Comparison of ENCODE assay signal across 28 cellular contexts in genomic region chr2:23767871-23768611, GRCh38.
A peak's percentile ranks its signal among the peaks of the same experiment; 100 is the strongest.
DNase-seq lines count a peak whose midpoint lies in the region; ATAC-seq and TF ChIP-seq lines count a peak whose summit lies in the region.
"Had no signal": no experiment of that assay in that cellular context is flagged by ENCODE, and none has a peak within 500 bp of the region (broad histone marks: within the 10 kb centered on the region; RNA-seq: fewer than 3 reads in every experiment).

No MANE protein-coding gene starts in this region.

- H3K27ac ChIP-seq in RWPE1 = peak overlapping the region; percentile 64
- H3K27ac ChIP-seq: 22Rv1, prostate gland, SJSA1 had no signal

- H3K9ac ChIP-seq in skeletal muscle satellite cell (ENCODE audit: low read depth, low read length) = no peak overlapping the region

- H3K27me3 ChIP-seq in skeletal muscle satellite cell (ENCODE audit: control insufficient read depth, insufficient read depth, low read length) = no peaks in the 10 kb centered on the region
- H3K27me3 ChIP-seq: SJSA1 had no signal

- peaks cover 0 to 9% (median 2%) of the 10 kb centered on the region in 3 donors for H3K4me1 Mint-ChIP-seq in T-cell
- H3K4me1 Mint-ChIP-seq: activated T-helper 17 cell treated with anti-CD3 and anti-CD28 coated beads, Interleukin-2, amount 50 U/mL, for 72 hours; central memory CD8-positive, alpha-beta T cell; mesothelial cell of epicardium had no signal

- H3K27ac Mint-ChIP-seq in T-cell = no peak overlapping the region
- H3K27ac Mint-ChIP-seq: activated CD4-positive, alpha-beta memory T cell treated with anti-CD3 and anti-CD28 coated beads for 36 hours; activated T-helper 17 cell treated with anti-CD3 and anti-CD28 coated beads, Interleukin-2, amount 50 U/mL, for 72 hours; mesothelial cell of epicardium had no signal

- TF ChIP-seq CTCF in RWPE1 (conservative IDR thresholded peaks at IDR 0.05; ENCODE audit: low read depth) (no peak), epithelial cell of esophagus (IDR thresholded peaks at IDR 0.05; ENCODE audit: insufficient read depth, low read depth, low read length, missing control alignments) (no peak)

- H3K27me3 Mint-ChIP-seq in T-cell = no peaks in the 10 kb centered on the region
- H3K27me3 Mint-ChIP-seq: activated CD4-positive, alpha-beta memory T cell treated with anti-CD3 and anti-CD28 coated beads for 36 hours; activated T-helper 17 cell treated with anti-CD3 and anti-CD28 coated beads, Interleukin-2, amount 50 U/mL, for 72 hours; central memory CD8-positive, alpha-beta T cell; naive B cell had no signal

- peaks cover 64% of the 10 kb centered on the region for H3K36me3 Mint-ChIP-seq in T-cell

- no peak for ATAC-seq in T-cell (replicated peaks in 1 of 4)
- ATAC-seq in GM19452 (IDR thresholded peaks at IDR 0.05; ENCODE audit: unreplicated experiment) = no peak
- ATAC-seq: activated T-helper 17 cell treated with anti-CD3 and anti-CD28 coated beads, Interleukin-2, amount 50 U/mL, for 72 hours; Panc1; sciatic nerve; stimulated activated naive CD8-positive, alpha-beta T cell treated with anti-CD3 and anti-CD28 coated beads, Interleukin-15, Interleukin-2, amounts not matched to agents 100 U/mL and 50 U/mL, for 24 hours had no signal

- H3K9me3 Mint-ChIP-seq in T-cell = no peaks in the 10 kb centered on the region
- H3K9me3 Mint-ChIP-seq: activated CD4-positive, alpha-beta memory T cell treated with anti-CD3 and anti-CD28 coated beads for 36 hours; activated T-helper 17 cell treated with anti-CD3 and anti-CD28 coated beads, Interleukin-2, amount 50 U/mL, for 72 hours; central memory CD8-positive, alpha-beta T cell had no signal

- H3K36me3 ChIP-seq in skeletal muscle satellite cell (ENCODE audit: insufficient read depth, low read length) = peaks cover 16% of the 10 kb centered on the region
- H3K36me3 ChIP-seq: prostate gland had no signal

- no peak overlapping the region for H3K4me3 ChIP-seq in epithelial cell of esophagus (ENCODE audit: low read length)
- H3K4me3 ChIP-seq in skeletal muscle satellite cell (ENCODE audit: low read length) = no peak overlapping the region
- H3K4me3 ChIP-seq: prostate gland, SJSA1 had no signal

- CTCF ChIA-PET in RWPE1 (lab: Yijun Ruan, JAX) = no interaction called here
- CTCF ChIA-PET in T-cell (lab: Charles Lee) = no interaction called here

- DNase-seq in SIG-M5 treated with dmso at 0.1 percent for 504 hours (lab: John Stamatoyannopoulos, UW; ENCODE audit: unreplicated experiment) = peak; percentile 35
- DNase-seq in SIG-M5 (lab: John Stamatoyannopoulos, UW) = no peak
- no peak for DNase-seq in RWPE1 (ENCODE audit: low spot score)
- DNase-seq in epithelial cell of esophagus (ENCODE audit: low read depth) = peak; percentile 72
- DNase-seq in T-cell = no peak
- no peak for DNase-seq in stimulated activated CD8-positive, alpha-beta memory T cell treated with anti-CD3 and anti-CD28 coated beads, Interleukin-4, amount 100 ng/mL, for 48 hours
- DNase-seq: activated CD4-positive, alpha-beta memory T cell treated with anti-CD3 and anti-CD28 coated beads for 36 hours; activated CD4-positive, CD25-positive, alpha-beta regulatory T cell treated with anti-CD3 and anti-CD28 coated beads, Interleukin-2, amount 50 U/mL, for 72 hours; activated CD8-positive, alpha-beta memory T cell treated with anti-CD3 and anti-CD28 coated beads, Interleukin-2, amount 50 U/mL, for 4 hours; activated naive CD4-positive, alpha-beta T cell treated with anti-CD3 and anti-CD28 coated beads, Interleukin-2, amount 50 U/mL, for 16 hours; anterior cingulate cortex; islet precursor cell; naive B cell; NCI-H1436 treated with DMSO at 0.1 percent for 48 hours; NCI-H446 treated with DMSO at 0.1 percent for 48 hours; nucleus accumbens; stimulated activated CD4-positive, alpha-beta T cell treated with anti-CD3 and anti-CD28 coated beads, Interleukin-15, amount 100 ng/mL, for 24 hours; stimulated activated naive CD8-positive, alpha-beta T cell treated with anti-CD3 and anti-CD28 coated beads, Interleukin-15, Interleukin-2, amounts not matched to agents 100 U/mL and 50 U/mL, for 24 hours had no signal

- no peak overlapping the region for H3K4me3 Mint-ChIP-seq in T-cell
- H3K4me3 Mint-ChIP-seq: activated CD4-positive, alpha-beta memory T cell treated with anti-CD3 and anti-CD28 coated beads for 36 hours; activated T-helper 17 cell treated with anti-CD3 and anti-CD28 coated beads, Interleukin-2, amount 50 U/mL, for 72 hours; central memory CD8-positive, alpha-beta T cell; mesothelial cell of epicardium; naive B cell had no signal

- H3K4me2 ChIP-seq in skeletal muscle satellite cell (ENCODE audit: low read length) = peak overlapping the region; percentile 8

- H3K9me3 ChIP-seq in skeletal muscle satellite cell (replicated peaks; ENCODE audit: low read length) = no peaks in the 10 kb centered on the region
- H3K9me3 ChIP-seq: prostate gland, SJSA1 had no signal

- POLR2A ChIA-PET in RWPE1 (lab: Yijun Ruan, JAX; ENCODE audit: low non-redundant PET) (no interaction called here), T-cell (lab: Charles Lee) (interaction anchor here in 1 of 2 donors (0.7 kb wide), 1 partner anchor 9 kb away, joined by 3 read pairs; no protein-coding TSS in a partner anchor)

- peaks cover 13% of the 10 kb centered on the region for H3K4me1 ChIP-seq in skeletal muscle satellite cell (ENCODE audit: control insufficient read depth, insufficient read depth, low read length)
- H3K4me1 ChIP-seq: prostate gland had no signal

Comparison
In these comparisons a context has a peak if more than half of its experiments do, and no peak if none do; other contexts are left out.
1. DNase-seq: peak in SIG-M5 treated with dmso at 0.1 percent for 504 hours (single experiment) and epithelial cell of esophagus (single experiment); none in SIG-M5 (single experiment), RWPE1 (single experiment), T-cell (0 of 34) and stimulated activated CD8-positive, alpha-beta memory T cell treated with anti-CD3 and anti-CD28 coated beads, Interleukin-4, amount 100 ng/mL, for 48 hours (single experiment).